Comparison of ENCODE assay signal across 1 cellular context in the genomic region with DNA sequence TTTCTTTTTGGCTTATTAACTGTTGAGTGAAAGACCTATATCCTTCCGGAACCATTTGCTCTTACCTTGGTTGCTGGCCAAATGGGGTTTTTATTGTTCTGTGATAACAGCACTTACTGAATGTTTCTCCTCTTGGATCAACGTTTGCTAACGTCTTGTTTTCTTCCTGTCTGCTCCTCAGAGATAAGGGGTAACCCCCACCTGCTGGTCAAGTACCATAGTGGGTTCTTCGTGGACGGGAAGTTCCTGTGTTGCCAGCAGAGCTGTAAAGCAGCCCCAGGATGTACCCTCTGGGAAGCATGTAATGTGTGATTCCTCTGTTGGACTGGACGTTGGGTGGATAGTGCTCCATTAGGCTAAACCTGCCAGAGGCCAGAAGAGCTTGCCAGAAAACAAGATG.
TF ChIP-seq lines count a peak whose summit lies in the region.

No MANE protein-coding gene starts in this region.

TF ChIP-seq in K562, 482 proteins besides CTCF, POLR2A, EP300 and RAD21 (continues in another document):
- TF ChIP-seq FOXA1 (IDR thresholded peaks at IDR 0.05; ENCODE audit: borderline replicate concordance) (no peak), CEBPB (tag; IDR thresholded peaks at IDR 0.05) (no peak), CBX1 (IDR thresholded peaks at IDR 0.05; ENCODE audit: low read depth) (no peak), MTF1 (CRISPR knock-in tag; IDR thresholded peaks at IDR 0.05; ENCODE audit: borderline replicate concordance) (no peak), SMAD3 (CRISPR knock-in tag; conservative IDR thresholded peaks at IDR 0.05) (no peak), MEF2A (IDR thresholded peaks at IDR 0.05; ENCODE audit: control insufficient read depth, low read depth, low read length) (no peak), HOXB6 (CRISPR knock-in tag; IDR thresholded peaks at IDR 0.05; ENCODE audit: borderline replicate concordance) (no peak), ZNF780A (CRISPR knock-in tag; IDR thresholded peaks at IDR 0.05) (no peak), NR4A1 (CRISPR knock-in tag; IDR thresholded peaks at IDR 0.05) (no peak), NR4A1 (tag; IDR thresholded peaks at IDR 0.05) (no peak), HDAC3 (IDR thresholded peaks at IDR 0.05; ENCODE audit: borderline replicate concordance, partially characterized antibody) (peak; percentile 85), RUNX1 (IDR thresholded peaks at IDR 0.05; ENCODE audit: low read depth) (no peak), MCM3 (IDR thresholded peaks at IDR 0.05) (no peak), TAF9B (IDR thresholded peaks at IDR 0.05; ENCODE audit: partially characterized antibody) (no peak), CBX2 (IDR thresholded peaks at IDR 0.05; ENCODE audit: insufficient read depth, low read length, poor library complexity, severe bottlenecking) (no peak), ETS2 (tag; IDR thresholded peaks at IDR 0.05; ENCODE audit: borderline replicate concordance, poor library complexity, severe bottlenecking) (no peak), TRIM24 (IDR thresholded peaks at IDR 0.05) (peak; percentile 72 to 75; a peak in 3 of 4 replicates), TAF1 (IDR thresholded peaks at IDR 0.05; ENCODE audit: control insufficient read depth, extremely low read depth, insufficient read depth, low read length, severe bottlenecking) (no peak), FOXJ3 (CRISPR knock-in tag; IDR thresholded peaks at IDR 0.05) (no peak), ZSCAN32 (CRISPR knock-in tag; IDR thresholded peaks at IDR 0.05) (no peak), CHD2 (IDR thresholded peaks at IDR 0.05; ENCODE audit: low read depth, low read length) (no peak), ZNF146 (CRISPR knock-in tag; IDR thresholded peaks at IDR 0.05; ENCODE audit: unreplicated experiment) (no peak), TCF3 (CRISPR knock-in tag; IDR thresholded peaks at IDR 0.05) (peak; percentile 92), HDAC2 (IDR thresholded peaks at IDR 0.05) (0 out of 2 replicates have a peak, but pooled peaks have one; percentile 60), SMAD4 (CRISPR knock-in tag; conservative IDR thresholded peaks at IDR 0.05) (peak; percentile 98), SOX6 (IDR thresholded peaks at IDR 0.05) (peak; percentile 93), NBN (IDR thresholded peaks at IDR 0.05; ENCODE audit: low read depth) (0 out of 2 replicates have a peak, but pooled peaks have one; percentile 34), RBM25 (IDR thresholded peaks at IDR 0.05; ENCODE audit: low read depth, low read length, severe bottlenecking) (no peak), ZBED1 (IDR thresholded peaks at IDR 0.05) (no peak), ZNF121 (CRISPR knock-in tag; conservative IDR thresholded peaks at IDR 0.05) (no peak), HMG20A (CRISPR knock-in tag; conservative IDR thresholded peaks at IDR 0.05) (no peak), ZKSCAN3 (CRISPR knock-in tag; IDR thresholded peaks at IDR 0.05) (no peak), JUND (IDR thresholded peaks at IDR 0.05; ENCODE audit: borderline replicate concordance, low read depth, low read length) (peak; percentile 63), JUND (tag; IDR thresholded peaks at IDR 0.05; ENCODE audit: borderline replicate concordance, low read depth, low read length) (peak; percentile 38; the same call in 1 of the 3 replicates), ESRRB (CRISPR knock-in tag; IDR thresholded peaks at IDR 0.05; ENCODE audit: borderline replicate concordance) (no peak)
- TF ChIP-seq, protein P1, sequence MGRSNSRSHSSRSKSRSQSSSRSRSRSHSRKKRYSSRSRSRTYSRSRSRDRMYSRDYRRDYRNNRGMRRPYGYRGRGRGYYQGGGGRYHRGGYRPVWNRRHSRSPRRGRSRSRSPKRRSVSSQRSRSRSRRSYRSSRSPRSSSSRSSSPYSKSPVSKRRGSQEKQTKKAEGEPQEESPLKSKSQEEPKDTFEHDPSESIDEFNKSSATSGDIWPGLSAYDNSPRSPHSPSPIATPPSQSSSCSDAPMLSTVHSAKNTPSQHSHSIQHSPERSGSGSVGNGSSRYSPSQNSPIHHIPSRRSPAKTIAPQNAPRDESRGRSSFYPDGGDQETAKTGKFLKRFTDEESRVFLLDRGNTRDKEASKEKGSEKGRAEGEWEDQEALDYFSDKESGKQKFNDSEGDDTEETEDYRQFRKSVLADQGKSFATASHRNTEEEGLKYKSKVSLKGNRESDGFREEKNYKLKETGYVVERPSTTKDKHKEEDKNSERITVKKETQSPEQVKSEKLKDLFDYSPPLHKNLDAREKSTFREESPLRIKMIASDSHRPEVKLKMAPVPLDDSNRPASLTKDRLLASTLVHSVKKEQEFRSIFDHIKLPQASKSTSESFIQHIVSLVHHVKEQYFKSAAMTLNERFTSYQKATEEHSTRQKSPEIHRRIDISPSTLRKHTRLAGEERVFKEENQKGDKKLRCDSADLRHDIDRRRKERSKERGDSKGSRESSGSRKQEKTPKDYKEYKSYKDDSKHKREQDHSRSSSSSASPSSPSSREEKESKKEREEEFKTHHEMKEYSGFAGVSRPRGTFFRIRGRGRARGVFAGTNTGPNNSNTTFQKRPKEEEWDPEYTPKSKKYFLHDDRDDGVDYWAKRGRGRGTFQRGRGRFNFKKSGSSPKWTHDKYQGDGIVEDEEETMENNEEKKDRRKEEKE (IDR thresholded peaks at IDR 0.05; ENCODE audit: borderline replicate concordance in 1 of 2, control insufficient read depth in 1 of 2, low read depth in 2 of 2, low read length in 1 of 2) = no peak
- TF ChIP-seq, protein P2, sequence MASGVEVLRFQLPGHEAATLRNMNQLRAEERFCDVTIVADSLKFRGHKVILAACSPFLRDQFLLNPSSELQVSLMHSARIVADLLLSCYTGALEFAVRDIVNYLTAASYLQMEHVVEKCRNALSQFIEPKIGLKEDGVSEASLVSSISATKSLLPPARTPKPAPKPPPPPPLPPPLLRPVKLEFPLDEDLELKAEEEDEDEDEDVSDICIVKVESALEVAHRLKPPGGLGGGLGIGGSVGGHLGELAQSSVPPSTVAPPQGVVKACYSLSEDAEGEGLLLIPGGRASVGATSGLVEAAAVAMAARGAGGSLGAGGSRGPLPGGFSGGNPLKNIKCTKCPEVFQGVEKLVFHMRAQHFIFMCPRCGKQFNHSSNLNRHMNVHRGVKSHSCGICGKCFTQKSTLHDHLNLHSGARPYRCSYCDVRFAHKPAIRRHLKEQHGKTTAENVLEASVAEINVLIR (CRISPR knock-in tag; IDR thresholded peaks at IDR 0.05) = no peak
- TF ChIP-seq, protein P3, sequence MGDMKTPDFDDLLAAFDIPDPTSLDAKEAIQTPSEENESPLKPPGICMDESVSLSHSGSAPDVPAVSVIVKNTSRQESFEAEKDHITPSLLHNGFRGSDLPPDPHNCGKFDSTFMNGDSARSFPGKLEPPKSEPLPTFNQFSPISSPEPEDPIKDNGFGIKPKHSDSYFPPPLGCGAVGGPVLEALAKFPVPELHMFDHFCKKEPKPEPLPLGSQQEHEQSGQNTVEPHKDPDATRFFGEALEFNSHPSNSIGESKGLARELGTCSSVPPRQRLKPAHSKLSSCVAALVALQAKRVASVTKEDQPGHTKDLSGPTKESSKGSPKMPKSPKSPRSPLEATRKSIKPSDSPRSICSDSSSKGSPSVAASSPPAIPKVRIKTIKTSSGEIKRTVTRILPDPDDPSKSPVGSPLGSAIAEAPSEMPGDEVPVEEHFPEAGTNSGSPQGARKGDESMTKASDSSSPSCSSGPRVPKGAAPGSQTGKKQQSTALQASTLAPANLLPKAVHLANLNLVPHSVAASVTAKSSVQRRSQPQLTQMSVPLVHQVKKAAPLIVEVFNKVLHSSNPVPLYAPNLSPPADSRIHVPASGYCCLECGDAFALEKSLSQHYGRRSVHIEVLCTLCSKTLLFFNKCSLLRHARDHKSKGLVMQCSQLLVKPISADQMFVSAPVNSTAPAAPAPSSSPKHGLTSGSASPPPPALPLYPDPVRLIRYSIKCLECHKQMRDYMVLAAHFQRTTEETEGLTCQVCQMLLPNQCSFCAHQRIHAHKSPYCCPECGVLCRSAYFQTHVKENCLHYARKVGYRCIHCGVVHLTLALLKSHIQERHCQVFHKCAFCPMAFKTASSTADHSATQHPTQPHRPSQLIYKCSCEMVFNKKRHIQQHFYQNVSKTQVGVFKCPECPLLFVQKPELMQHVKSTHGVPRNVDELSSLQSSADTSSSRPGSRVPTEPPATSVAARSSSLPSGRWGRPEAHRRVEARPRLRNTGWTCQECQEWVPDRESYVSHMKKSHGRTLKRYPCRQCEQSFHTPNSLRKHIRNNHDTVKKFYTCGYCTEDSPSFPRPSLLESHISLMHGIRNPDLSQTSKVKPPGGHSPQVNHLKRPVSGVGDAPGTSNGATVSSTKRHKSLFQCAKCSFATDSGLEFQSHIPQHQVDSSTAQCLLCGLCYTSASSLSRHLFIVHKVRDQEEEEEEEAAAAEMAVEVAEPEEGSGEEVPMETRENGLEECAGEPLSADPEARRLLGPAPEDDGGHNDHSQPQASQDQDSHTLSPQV (IDR thresholded peaks at IDR 0.05) = peak; percentile 72
- TF ChIP-seq, protein P4, sequence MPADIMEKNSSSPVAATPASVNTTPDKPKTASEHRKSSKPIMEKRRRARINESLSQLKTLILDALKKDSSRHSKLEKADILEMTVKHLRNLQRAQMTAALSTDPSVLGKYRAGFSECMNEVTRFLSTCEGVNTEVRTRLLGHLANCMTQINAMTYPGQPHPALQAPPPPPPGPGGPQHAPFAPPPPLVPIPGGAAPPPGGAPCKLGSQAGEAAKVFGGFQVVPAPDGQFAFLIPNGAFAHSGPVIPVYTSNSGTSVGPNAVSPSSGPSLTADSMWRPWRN (IDR thresholded peaks at IDR 0.05; ENCODE audit: low read depth) = 0 out of 2 replicates have a peak, but pooled peaks have one; percentile 40
- TF ChIP-seq, protein P5, sequence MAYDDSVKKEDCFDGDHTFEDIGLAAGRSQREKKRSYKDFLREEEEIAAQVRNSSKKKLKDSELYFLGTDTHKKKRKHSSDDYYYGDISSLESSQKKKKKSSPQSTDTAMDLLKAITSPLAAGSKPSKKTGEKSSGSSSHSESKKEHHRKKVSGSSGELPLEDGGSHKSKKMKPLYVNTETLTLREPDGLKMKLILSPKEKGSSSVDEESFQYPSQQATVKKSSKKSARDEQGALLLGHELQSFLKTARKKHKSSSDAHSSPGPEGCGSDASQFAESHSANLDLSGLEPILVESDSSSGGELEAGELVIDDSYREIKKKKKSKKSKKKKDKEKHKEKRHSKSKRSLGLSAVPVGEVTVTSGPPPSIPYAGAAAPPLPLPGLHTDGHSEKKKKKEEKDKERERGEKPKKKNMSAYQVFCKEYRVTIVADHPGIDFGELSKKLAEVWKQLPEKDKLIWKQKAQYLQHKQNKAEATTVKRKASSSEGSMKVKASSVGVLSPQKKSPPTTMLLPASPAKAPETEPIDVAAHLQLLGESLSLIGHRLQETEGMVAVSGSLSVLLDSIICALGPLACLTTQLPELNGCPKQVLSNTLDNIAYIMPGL (CRISPR knock-in tag; IDR thresholded peaks at IDR 0.05) = no peak
- TF ChIP-seq, protein P6, sequence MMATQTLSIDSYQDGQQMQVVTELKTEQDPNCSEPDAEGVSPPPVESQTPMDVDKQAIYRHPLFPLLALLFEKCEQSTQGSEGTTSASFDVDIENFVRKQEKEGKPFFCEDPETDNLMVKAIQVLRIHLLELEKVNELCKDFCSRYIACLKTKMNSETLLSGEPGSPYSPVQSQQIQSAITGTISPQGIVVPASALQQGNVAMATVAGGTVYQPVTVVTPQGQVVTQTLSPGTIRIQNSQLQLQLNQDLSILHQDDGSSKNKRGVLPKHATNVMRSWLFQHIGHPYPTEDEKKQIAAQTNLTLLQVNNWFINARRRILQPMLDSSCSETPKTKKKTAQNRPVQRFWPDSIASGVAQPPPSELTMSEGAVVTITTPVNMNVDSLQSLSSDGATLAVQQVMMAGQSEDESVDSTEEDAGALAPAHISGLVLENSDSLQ (IDR thresholded peaks at IDR 0.05) = 0 out of 2 replicates have a peak, but pooled peaks have one; percentile 6
- TF ChIP-seq, protein P7, sequence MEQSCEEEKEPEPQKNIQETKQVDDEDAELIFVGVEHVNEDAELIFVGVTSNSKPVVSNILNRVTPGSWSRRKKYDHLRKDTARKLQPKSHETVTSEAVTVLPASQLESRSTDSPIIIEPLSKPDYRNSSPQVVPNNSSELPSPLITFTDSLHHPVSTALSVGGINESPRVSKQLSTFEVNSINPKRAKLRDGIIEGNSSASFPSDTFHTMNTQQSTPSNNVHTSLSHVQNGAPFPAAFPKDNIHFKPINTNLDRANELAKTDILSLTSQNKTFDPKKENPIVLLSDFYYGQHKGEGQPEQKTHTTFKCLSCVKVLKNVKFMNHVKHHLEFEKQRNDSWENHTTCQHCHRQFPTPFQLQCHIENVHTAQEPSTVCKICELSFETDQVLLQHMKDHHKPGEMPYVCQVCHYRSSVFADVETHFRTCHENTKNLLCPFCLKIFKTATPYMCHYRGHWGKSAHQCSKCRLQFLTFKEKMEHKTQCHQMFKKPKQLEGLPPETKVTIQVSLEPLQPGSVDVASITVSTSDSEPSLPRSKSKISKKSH (CRISPR knock-in tag; IDR thresholded peaks at IDR 0.05) = no peak
- TF ChIP-seq, protein P8, sequence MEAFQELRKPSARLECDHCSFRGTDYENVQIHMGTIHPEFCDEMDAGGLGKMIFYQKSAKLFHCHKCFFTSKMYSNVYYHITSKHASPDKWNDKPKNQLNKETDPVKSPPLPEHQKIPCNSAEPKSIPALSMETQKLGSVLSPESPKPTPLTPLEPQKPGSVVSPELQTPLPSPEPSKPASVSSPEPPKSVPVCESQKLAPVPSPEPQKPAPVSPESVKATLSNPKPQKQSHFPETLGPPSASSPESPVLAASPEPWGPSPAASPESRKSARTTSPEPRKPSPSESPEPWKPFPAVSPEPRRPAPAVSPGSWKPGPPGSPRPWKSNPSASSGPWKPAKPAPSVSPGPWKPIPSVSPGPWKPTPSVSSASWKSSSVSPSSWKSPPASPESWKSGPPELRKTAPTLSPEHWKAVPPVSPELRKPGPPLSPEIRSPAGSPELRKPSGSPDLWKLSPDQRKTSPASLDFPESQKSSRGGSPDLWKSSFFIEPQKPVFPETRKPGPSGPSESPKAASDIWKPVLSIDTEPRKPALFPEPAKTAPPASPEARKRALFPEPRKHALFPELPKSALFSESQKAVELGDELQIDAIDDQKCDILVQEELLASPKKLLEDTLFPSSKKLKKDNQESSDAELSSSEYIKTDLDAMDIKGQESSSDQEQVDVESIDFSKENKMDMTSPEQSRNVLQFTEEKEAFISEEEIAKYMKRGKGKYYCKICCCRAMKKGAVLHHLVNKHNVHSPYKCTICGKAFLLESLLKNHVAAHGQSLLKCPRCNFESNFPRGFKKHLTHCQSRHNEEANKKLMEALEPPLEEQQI (IDR thresholded peaks at IDR 0.05) = peak; percentile 68; the same call in 1 of the 2 replicates
- TF ChIP-seq, protein P9, sequence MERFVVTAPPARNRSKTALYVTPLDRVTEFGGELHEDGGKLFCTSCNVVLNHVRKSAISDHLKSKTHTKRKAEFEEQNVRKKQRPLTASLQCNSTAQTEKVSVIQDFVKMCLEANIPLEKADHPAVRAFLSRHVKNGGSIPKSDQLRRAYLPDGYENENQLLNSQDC (CRISPR knock-in tag; IDR thresholded peaks at IDR 0.05) = no peak
